Comparison of ENCODE assay signal across 15 cellular contexts in genomic region chr20:4341804-4342560, GRCh38.
A peak's percentile ranks its signal among the peaks of the same experiment; 100 is the strongest.
DNase-seq lines count a peak whose midpoint lies in the region; ATAC-seq and TF ChIP-seq lines count a peak whose summit lies in the region.
"Had no signal": no experiment of that assay in that cellular context is flagged by ENCODE, and none has a peak within 500 bp of the region (broad histone marks: within the 10 kb centered on the region; RNA-seq: fewer than 3 reads in every experiment).

No MANE protein-coding gene starts in this region.

- no peak overlapping the region for H4K91ac ChIP-seq in trophoblast cell (ENCODE audit: low read depth, low read length)

- no peak overlapping the region for H4K8ac ChIP-seq in trophoblast cell (ENCODE audit: low read depth, low read length)

- DNase-seq in MV-4-11 (lab: John Stamatoyannopoulos, UW) (peak; percentile 25), epithelial cell of prostate (ENCODE audit: low read depth, low spot score) (peak; percentile 20), trophoblast cell (no peak), HuH-7 (ENCODE audit: low spot score) (no peak)
- DNase-seq in activated CD4-positive, alpha-beta T cell treated with anti-CD3 and anti-CD28 coated beads for 48 hours, result no peak
- DNase-seq: activated T-cell treated with anti-CD3 and anti-CD28 coated beads for 4 hours; aorta; CD4-positive, CD25-positive, alpha-beta regulatory T cell; naive thymus-derived CD8-positive, alpha-beta T cell; Peyer's patch; small intestine had no signal

- H3K27ac ChIP-seq in BLaER1, result no peak overlapping the region
- H3K27ac ChIP-seq in epithelial cell of prostate, result peak overlapping the region; percentile 27
- H3K27ac ChIP-seq in trophoblast cell (ENCODE audit: low read depth, low read length), result no peak overlapping the region
- H3K27ac ChIP-seq: Peyer's patch, VCaP had no signal

- H3K18ac ChIP-seq in trophoblast cell (ENCODE audit: low read length), result no peak overlapping the region

- H3K4me1 Mint-ChIP-seq in nephron, result peaks cover 14% of the 10 kb centered on the region
- H3K4me1 Mint-ChIP-seq: CD4-positive, CD25-positive, alpha-beta regulatory T cell had no signal

- peak overlapping the region in 2 of 3 experiments; percentile 4 to 35 for H3K27ac Mint-ChIP-seq in nephron
- H3K27ac Mint-ChIP-seq: CD4-positive, CD25-positive, alpha-beta regulatory T cell; naive thymus-derived CD8-positive, alpha-beta T cell had no signal

- H3K4me2 ChIP-seq in BLaER1, result peak overlapping the region; percentile 46
- no peak overlapping the region for H3K4me2 ChIP-seq in trophoblast cell (ENCODE audit: low read length)

- H2AFZ ChIP-seq in trophoblast cell (ENCODE audit: insufficient read depth, low read length, poor library complexity), result no peak overlapping the region

- no peaks in the 10 kb centered on the region for H3K79me1 ChIP-seq in trophoblast cell (ENCODE audit: low read length)

- H3K23ac ChIP-seq in trophoblast cell (ENCODE audit: low read length), result no peak overlapping the region

- no CpG with 5 or more reads among the region's 7 CpGs for WGBS in trophoblast cell (ENCODE audit: extremely low coverage, insufficient coverage, insufficient read length)

- H3K36me3 ChIP-seq in BLaER1, result no peaks in the 10 kb centered on the region
- no peaks in the 10 kb centered on the region for H3K36me3 ChIP-seq in trophoblast cell (ENCODE audit: control insufficient read depth in 1 of 2, insufficient read depth in 2 of 2, low read length in 2 of 2)
- H3K36me3 ChIP-seq: Peyer's patch had no signal

- peaks cover 1% of the 10 kb centered on the region for H3K9me3 Mint-ChIP-seq in nephron
- H3K9me3 Mint-ChIP-seq: naive thymus-derived CD8-positive, alpha-beta T cell had no signal

- H3K4me3 ChIP-seq in BLaER1 (no peak overlapping the region), trophoblast cell (ENCODE audit: low read depth, low read length) (no peak overlapping the region)
- H3K4me3 ChIP-seq: Peyer's patch had no signal

- H2AK5ac ChIP-seq in trophoblast cell (ENCODE audit: low read length), result no peak overlapping the region

- no peaks in the 10 kb centered on the region for H3K79me2 ChIP-seq in trophoblast cell (ENCODE audit: control insufficient read depth, insufficient read depth, low read length, poor library complexity)

- H2BK120ac ChIP-seq in trophoblast cell (ENCODE audit: insufficient read depth, low read length, poor library complexity), result no peak overlapping the region

- H4K12ac ChIP-seq in trophoblast cell (ENCODE audit: low read depth, low read length), result no peak overlapping the region

- no peak overlapping the region for H2BK12ac ChIP-seq in trophoblast cell (ENCODE audit: low read length)

- H3K9me3 ChIP-seq in BLaER1, result no peaks in the 10 kb centered on the region
- no peaks in the 10 kb centered on the region for H3K9me3 ChIP-seq in trophoblast cell (ENCODE audit: insufficient read depth, low read depth, low read length)
- H3K9me3 ChIP-seq: Peyer's patch had no signal

- ATAC-seq in GM19452 (IDR thresholded peaks at IDR 0.05; ENCODE audit: unreplicated experiment), result no peak
- ATAC-seq: naive thymus-derived CD8-positive, alpha-beta T cell had no signal

- H3K4ac ChIP-seq in trophoblast cell (ENCODE audit: low read depth, low read length), result no peak overlapping the region

- H3K4me3 Mint-ChIP-seq in nephron, result no peak overlapping the region
- H3K4me3 Mint-ChIP-seq: naive thymus-derived CD8-positive, alpha-beta T cell had no signal

- no peak for TF ChIP-seq CTCF in nephron (IDR thresholded peaks at IDR 0.05; ENCODE audit: unreplicated experiment in 3 of 3)

- no peak overlapping the region for H2BK5ac ChIP-seq in trophoblast cell (ENCODE audit: low read depth, low read length, poor library complexity)

- H4K20me1 ChIP-seq in BLaER1, result no peaks in the 10 kb centered on the region

- H3K4me1 ChIP-seq in BLaER1, result peaks cover 21% of the 10 kb centered on the region
- H3K4me1 ChIP-seq in trophoblast cell (ENCODE audit: control insufficient read depth in 1 of 2, insufficient read depth in 2 of 2, low read length in 2 of 2), result peaks cover 0 to 3% of the 10 kb centered on the region in 2 experiments
- H3K4me1 ChIP-seq: Peyer's patch had no signal

- H3K14ac ChIP-seq in trophoblast cell (ENCODE audit: low read length), result no peak overlapping the region

- no peak overlapping the region for H3K9ac ChIP-seq in BLaER1
- no peak overlapping the region for H3K9ac ChIP-seq in trophoblast cell (ENCODE audit: low read length)

- H3K27me3 ChIP-seq in BLaER1 (no peaks in the 10 kb centered on the region), trophoblast cell (ENCODE audit: insufficient read depth, low read length) (no peaks in the 10 kb centered on the region)
- H3K27me3 ChIP-seq: Peyer's patch had no signal

- no peaks in the 10 kb centered on the region for H3K36me3 Mint-ChIP-seq in nephron (ENCODE audit: low read depth)
- H3K36me3 Mint-ChIP-seq: CD4-positive, CD25-positive, alpha-beta regulatory T cell; naive thymus-derived CD8-positive, alpha-beta T cell had no signal

- peaks cover 15% of the 10 kb centered on the region for H3K27me3 Mint-ChIP-seq in nephron (ENCODE audit: low read depth)

Comparison
In these comparisons a context has a peak if more than half of its experiments do, and no peak if none do; other contexts are left out.
1. DNase-seq: peak in MV-4-11 (single experiment) and epithelial cell of prostate (single experiment); none in trophoblast cell (0 of 2), activated CD4-positive, alpha-beta T cell treated with anti-CD3 and anti-CD28 coated beads for 48 hours (single experiment) and HuH-7 (single experiment).